In the genomic region with DNA sequence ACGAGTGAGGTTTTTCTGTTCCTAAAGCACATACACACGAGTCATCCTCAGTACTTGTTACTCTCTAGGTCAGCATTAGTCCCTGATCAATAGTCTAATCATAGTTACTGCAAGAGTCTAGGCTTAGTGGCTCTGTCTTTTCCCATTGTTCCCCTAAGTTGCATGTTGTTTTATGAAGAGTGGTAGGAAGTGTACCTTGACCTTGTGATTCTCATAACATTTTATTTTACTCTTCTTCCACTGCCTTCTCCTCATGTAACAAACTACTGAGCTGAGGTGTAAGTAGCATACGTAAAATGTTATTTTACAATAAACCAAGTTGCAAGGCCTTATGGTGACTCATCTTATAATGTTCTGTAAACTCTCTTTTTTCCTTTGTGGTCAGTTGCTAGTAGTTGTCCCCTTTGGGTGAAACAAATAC, we compare ENCODE assay signal across 19 cellular contexts. TPM values are rescaled to one million over a fixed set of nuclear protein-coding genes. Genes with fewer than 3 reads are reported as not detected.
DNase-seq lines count a peak whose midpoint lies in the region; ATAC-seq and TF ChIP-seq lines count a peak whose summit lies in the region.
"Had no signal": no experiment of that assay in that cellular context is flagged by ENCODE, and none has a peak within 500 bp of the region (broad histone marks: within the 10 kb centered on the region; RNA-seq: fewer than 3 reads in every experiment).

No MANE protein-coding gene starts in this region.

- H4K20me1 ChIP-seq in mammary epithelial cell (ENCODE audit: insufficient read depth, low read length) = no peaks in the 10 kb centered on the region

- no TSS peak for BruUV-seq in mammary epithelial cell (replicated peaks; lab: Mats Ljungman, UMichigan)

- H3K36me3 ChIP-seq in mammary epithelial cell (ENCODE audit: insufficient read depth, low read length) (peaks cover 2% of the 10 kb centered on the region), mucosa of descending colon (ENCODE audit: low read depth) (no peaks in the 10 kb centered on the region)

- no peak overlapping the region for H3K9ac ChIP-seq in mammary epithelial cell (ENCODE audit: insufficient read depth, low read length)

- H2AFZ ChIP-seq in mammary epithelial cell (ENCODE audit: low read depth, low read length) = no peak overlapping the region

- in situ Hi-C loops in mammary epithelial cell (cut with MboI; ENCODE audit: low sequenced_read_pairs in 2 of 2) = loop anchor here in 1 of 2 donors (25.0 kb wide), 1 partner anchor 564 kb away; no protein-coding TSS in a partner anchor

- no peak overlapping the region for H3K27ac ChIP-seq in mammary epithelial cell (ENCODE audit: insufficient read depth, low read depth, low read length)
- H3K27ac ChIP-seq: dorsolateral prefrontal cortex had no signal

- TF ChIP-seq CTCF in mammary epithelial cell (conservative IDR thresholded peaks at IDR 0.05 in 1 of 2, IDR thresholded peaks at IDR 0.05 in 1 of 2; ENCODE audit: extremely low read depth in 1 of 2, insufficient read depth in 1 of 2, low read depth in 1 of 2, low read length in 2 of 2) (no peak), mucosa of descending colon (IDR thresholded peaks at IDR 0.05) (no peak)

- peaks cover 6% of the 10 kb centered on the region for H3K79me2 ChIP-seq in mammary epithelial cell (ENCODE audit: insufficient read depth, low read length)

- dilution Hi-C loops in mammary epithelial cell (cut with HindIII; ENCODE audit: low sequenced_read_pairs) = no loop called here

- H3K4me3 ChIP-seq in mammary epithelial cell (replicated peaks in 1 of 3; ENCODE audit: insufficient read depth in 1 of 3, low read depth in 2 of 3, low read length in 3 of 3) = no peak overlapping the region
- no peak overlapping the region for H3K4me3 ChIP-seq in mucosa of descending colon
- H3K4me3 ChIP-seq: dorsolateral prefrontal cortex, smooth muscle cell had no signal

- 86% methylated on average over 3 of the region's 3 CpGs for WGBS in mammary epithelial cell (ENCODE audit: low coverage, missing lambda C conversion rate)

- DNase-seq in ELR (ENCODE audit: low read depth) (peak; percentile 78), LoVo (ENCODE audit: low spot score) (peak; percentile 25), mammary epithelial cell (peak; percentile 30), mucosa of descending colon (no peak), NCI-H526 (lab: John Stamatoyannopoulos, UW) (no peak), globus pallidus (ENCODE audit: low spot score) (no peak)
- DNase-seq in activated T-cell treated with anti-CD3 and anti-CD28 coated beads, Interleukin-2, amount 50 U/mL, for 48 hours = no peak
- no peak for DNase-seq in activated effector memory CD4-positive, alpha-beta T cell treated with anti-CD3 and anti-CD28 coated beads, Interleukin-2, amount 50 U/mL, for 16 hours
- DNase-seq: activated CD8-positive, alpha-beta memory T cell treated with anti-CD3 and anti-CD28 coated beads, Interleukin-2, amount 10 ng/mL, durations not matched to agents 7 days and 5 days; activated naive CD4-positive, alpha-beta T cell treated with Interleukin-2 at 50 U/mL for 16 hours; C1 segment of cervical spinal cord; DMS153; dorsolateral prefrontal cortex; hypothalamus; NCI-H2171; Right ventricle myocardium superior; T-helper 2 cell had no signal

- peak; percentile 79 for ATAC-seq in mucosa of descending colon
- ATAC-seq: activated CD4-positive, CD25-positive, alpha-beta regulatory T cell treated with anti-CD3 and anti-CD28 coated beads, Interleukin-2, amount 50 U/mL, for 24 hours; activated CD8-positive, alpha-beta memory T cell treated with anti-CD3 and anti-CD28 coated beads, Interleukin-2, amount 10 ng/mL, durations not matched to agents 7 days and 5 days had no signal

- intact Hi-C loops in mammary epithelial cell (cut with micrococcal nuclease) = no loop called here
- intact Hi-C loops in mucosa of descending colon (cut with DNase I, micrococcal nuclease) = no loop called here

- no peaks in the 10 kb centered on the region for H3K27me3 ChIP-seq in mammary epithelial cell (ENCODE audit: insufficient read depth, low read length)
- H3K27me3 ChIP-seq: dorsolateral prefrontal cortex had no signal

- H3K4me1 ChIP-seq in mammary epithelial cell (ENCODE audit: insufficient read depth, low read length) (peaks cover 6% of the 10 kb centered on the region), mucosa of descending colon (ENCODE audit: low read depth) (no peaks in the 10 kb centered on the region)

- CTCF ChIA-PET in mammary epithelial cell (lab: Charles Lee; ENCODE audit: low non-redundant PET) = no interaction called here

- no peaks in the 10 kb centered on the region for H3K9me3 ChIP-seq in mammary epithelial cell (replicated peaks; ENCODE audit: insufficient read depth, low read length)
- H3K9me3 ChIP-seq in mucosa of descending colon = no peaks in the 10 kb centered on the region

- H3K4me2 ChIP-seq in mammary epithelial cell (ENCODE audit: insufficient read depth, low read depth, low read length) = peak overlapping the region; percentile 15
- H3K4me2 ChIP-seq: smooth muscle cell had no signal

RNA-seq across cellular contexts. Expression of a gene that starts 15.0 kb away (rescaled TPM):
- 10 to 100 TPM; 17.2 to 17.9 TPM for total RNA-seq in mammary epithelial cell
- 6.5 TPM for polyA plus RNA-seq in mammary epithelial cell
- polyA minus RNA-seq in mammary epithelial cell = 8.3 TPM
- 10 to 100 TPM; 16.4 to 23.2 (median 17.1) TPM for total RNA-seq in mucosa of descending colon

RNA-seq across cellular contexts. Expression of a gene that starts 15.2 kb away (rescaled TPM):
- total RNA-seq in mammary epithelial cell (10 to 100 TPM in 1 of 2 donors, 1 to 10 TPM in 1; 1.0 to 11.6 TPM), mucosa of descending colon (1 to 10 TPM; 1.9 to 4.3 (median 2.5) TPM)
- 6.8 TPM for polyA plus RNA-seq in mammary epithelial cell
- 2.1 TPM for polyA minus RNA-seq in mammary epithelial cell

Comparison
In these comparisons a context has a peak if more than half of its experiments do, and no peak if none do; other contexts are left out.
1. DNase-seq: peak in ELR (single experiment), LoVo (single experiment) and mammary epithelial cell (single experiment); none in mucosa of descending colon (0 of 3), activated T-cell treated with anti-CD3 and anti-CD28 coated beads, Interleukin-2, amount 50 U/mL, for 48 hours (0 of 2), activated effector memory CD4-positive, alpha-beta T cell treated with anti-CD3 and anti-CD28 coated beads, Interleukin-2, amount 50 U/mL, for 16 hours (single experiment), NCI-H526 (0 of 2) and globus pallidus (single experiment).